In the genomic region with DNA sequence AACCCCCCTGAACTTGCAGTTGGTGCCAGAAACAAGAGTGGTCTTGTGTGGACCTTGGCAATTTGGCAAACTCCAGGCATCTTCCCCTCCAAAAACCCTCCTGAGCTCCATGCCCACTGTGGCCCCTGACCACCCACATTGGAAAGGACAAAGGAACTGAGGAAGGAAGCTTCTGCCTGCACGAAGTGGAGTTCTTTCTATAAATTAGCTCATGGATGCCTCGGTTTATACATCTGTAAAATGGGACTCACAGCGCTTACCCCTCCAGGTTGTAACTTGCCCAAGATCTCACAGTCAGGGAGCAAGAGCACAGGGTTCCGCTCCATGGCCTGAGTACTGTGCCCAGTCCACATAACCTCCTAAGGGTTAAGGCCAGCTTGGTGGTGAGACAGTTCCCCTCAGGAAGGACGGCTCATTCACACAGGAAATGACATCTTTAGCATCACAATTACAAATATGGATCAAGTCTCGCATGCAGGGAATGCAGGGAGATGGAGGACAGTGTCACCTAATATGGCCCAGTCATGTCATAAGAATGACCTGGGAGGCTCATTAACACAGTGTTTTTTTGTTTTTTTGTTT, we compare ENCODE assay signal across 1 cellular context.
TF ChIP-seq lines count a peak whose summit lies in the region.

No MANE protein-coding gene starts in this region.

TF ChIP-seq in endothelial cell of umbilical vein, 7 proteins besides CTCF, POLR2A, EP300 and RAD21:
- peak; percentile 75 for TF ChIP-seq POLR2AphosphoS5 (IDR thresholded peaks at IDR 0.05; ENCODE audit: insufficient read depth, low read depth, low read length)
- no peak for TF ChIP-seq MYC (IDR thresholded peaks at IDR 0.05; ENCODE audit: low read depth, low read length)
- TF ChIP-seq FOS (IDR thresholded peaks at IDR 0.05; ENCODE audit: borderline replicate concordance, insufficient read depth, low read length) = peak; percentile 74
- TF ChIP-seq JUN (IDR thresholded peaks at IDR 0.05; ENCODE audit: borderline replicate concordance, insufficient read depth, insufficient read length, low read depth) = peak; percentile 61
TF ChIP-seq in endothelial cell of umbilical vein: peak in this region for 3.
